ENCODE assay signal across 1 cellular context in the genomic region with DNA sequence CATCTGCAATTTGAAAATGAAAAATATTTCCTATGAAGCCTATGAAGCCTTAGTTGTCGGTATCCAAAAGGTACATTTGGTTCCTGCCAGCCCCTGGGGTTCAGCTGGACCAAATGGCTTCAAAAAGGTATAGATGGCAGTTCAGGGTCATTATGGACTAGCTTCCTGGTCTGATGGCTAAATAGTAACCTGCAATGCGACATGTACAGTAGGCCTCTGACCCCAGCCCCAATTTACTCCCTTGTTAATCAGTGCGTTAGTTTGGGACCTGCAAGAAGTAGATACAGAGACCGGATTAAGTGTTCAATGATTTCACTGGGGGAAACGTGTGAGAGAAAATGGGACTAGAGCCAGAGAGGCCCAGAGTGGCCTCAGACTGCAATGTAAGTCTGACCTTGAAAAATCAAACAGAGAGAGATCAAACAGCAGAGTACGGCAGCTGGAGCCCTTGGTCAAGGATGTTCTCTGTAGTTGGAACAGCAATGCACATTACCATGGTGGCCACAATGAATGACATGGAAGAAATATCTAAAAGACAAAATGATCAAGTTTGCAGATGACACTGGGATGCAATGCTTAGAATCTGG.
TF ChIP-seq lines count a peak whose summit lies in the region.

No MANE protein-coding gene starts in this region.

TF ChIP-seq in HepG2, 621 proteins besides CTCF, POLR2A, EP300 and RAD21 (continued from another document and continues in another):
- TF ChIP-seq, protein P1, sequence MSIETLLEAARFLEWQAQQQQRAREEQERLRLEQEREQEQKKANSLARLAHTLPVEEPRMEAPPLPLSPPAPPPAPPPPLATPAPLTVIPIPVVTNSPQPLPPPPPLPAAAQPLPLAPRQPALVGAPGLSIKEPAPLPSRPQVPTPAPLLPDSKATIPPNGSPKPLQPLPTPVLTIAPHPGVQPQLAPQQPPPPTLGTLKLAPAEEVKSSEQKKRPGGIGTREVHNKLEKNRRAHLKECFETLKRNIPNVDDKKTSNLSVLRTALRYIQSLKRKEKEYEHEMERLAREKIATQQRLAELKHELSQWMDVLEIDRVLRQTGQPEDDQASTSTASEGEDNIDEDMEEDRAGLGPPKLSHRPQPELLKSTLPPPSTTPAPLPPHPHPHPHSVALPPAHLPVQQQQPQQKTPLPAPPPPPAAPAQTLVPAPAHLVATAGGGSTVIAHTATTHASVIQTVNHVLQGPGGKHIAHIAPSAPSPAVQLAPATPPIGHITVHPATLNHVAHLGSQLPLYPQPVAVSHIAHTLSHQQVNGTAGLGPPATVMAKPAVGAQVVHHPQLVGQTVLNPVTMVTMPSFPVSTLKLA (IDR thresholded peaks at IDR 0.05) = no peak
- TF ChIP-seq, protein P2, sequence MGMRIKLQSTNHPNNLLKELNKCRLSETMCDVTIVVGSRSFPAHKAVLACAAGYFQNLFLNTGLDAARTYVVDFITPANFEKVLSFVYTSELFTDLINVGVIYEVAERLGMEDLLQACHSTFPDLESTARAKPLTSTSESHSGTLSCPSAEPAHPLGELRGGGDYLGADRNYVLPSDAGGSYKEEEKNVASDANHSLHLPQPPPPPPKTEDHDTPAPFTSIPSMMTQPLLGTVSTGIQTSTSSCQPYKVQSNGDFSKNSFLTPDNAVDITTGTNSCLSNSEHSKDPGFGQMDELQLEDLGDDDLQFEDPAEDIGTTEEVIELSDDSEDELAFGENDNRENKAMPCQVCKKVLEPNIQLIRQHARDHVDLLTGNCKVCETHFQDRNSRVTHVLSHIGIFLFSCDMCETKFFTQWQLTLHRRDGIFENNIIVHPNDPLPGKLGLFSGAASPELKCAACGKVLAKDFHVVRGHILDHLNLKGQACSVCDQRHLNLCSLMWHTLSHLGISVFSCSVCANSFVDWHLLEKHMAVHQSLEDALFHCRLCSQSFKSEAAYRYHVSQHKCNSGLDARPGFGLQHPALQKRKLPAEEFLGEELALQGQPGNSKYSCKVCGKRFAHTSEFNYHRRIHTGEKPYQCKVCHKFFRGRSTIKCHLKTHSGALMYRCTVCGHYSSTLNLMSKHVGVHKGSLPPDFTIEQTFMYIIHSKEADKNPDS (CRISPR knock-in tag; IDR thresholded peaks at IDR 0.05) = no peak
- TF ChIP-seq TP53 (CRISPR knock-in tag; conservative IDR thresholded peaks at IDR 0.05) = no peak
- TF ChIP-seq, protein P3, sequence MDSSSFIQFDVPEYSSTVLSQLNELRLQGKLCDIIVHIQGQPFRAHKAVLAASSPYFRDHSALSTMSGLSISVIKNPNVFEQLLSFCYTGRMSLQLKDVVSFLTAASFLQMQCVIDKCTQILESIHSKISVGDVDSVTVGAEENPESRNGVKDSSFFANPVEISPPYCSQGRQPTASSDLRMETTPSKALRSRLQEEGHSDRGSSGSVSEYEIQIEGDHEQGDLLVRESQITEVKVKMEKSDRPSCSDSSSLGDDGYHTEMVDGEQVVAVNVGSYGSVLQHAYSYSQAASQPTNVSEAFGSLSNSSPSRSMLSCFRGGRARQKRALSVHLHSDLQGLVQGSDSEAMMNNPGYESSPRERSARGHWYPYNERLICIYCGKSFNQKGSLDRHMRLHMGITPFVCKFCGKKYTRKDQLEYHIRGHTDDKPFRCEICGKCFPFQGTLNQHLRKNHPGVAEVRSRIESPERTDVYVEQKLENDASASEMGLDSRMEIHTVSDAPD (CRISPR knock-in tag; IDR thresholded peaks at IDR 0.05) = no peak
- no peak for TF ChIP-seq TOPORS (CRISPR knock-in tag; IDR thresholded peaks at IDR 0.05)
- TF ChIP-seq CREB1 (IDR thresholded peaks at IDR 0.05) = no peak
- TF ChIP-seq CREB1 (CRISPR knock-in tag; IDR thresholded peaks at IDR 0.05) = no peak
- TF ChIP-seq ZNF629 (CRISPR knock-in tag; conservative IDR thresholded peaks at IDR 0.05) = no peak
- no peak for TF ChIP-seq ZNF180 (CRISPR knock-in tag; IDR thresholded peaks at IDR 0.05; ENCODE audit: borderline replicate concordance, low read depth)
- no peak for TF ChIP-seq PLRG1 (conservative IDR thresholded peaks at IDR 0.05)
- TF ChIP-seq, protein P4, sequence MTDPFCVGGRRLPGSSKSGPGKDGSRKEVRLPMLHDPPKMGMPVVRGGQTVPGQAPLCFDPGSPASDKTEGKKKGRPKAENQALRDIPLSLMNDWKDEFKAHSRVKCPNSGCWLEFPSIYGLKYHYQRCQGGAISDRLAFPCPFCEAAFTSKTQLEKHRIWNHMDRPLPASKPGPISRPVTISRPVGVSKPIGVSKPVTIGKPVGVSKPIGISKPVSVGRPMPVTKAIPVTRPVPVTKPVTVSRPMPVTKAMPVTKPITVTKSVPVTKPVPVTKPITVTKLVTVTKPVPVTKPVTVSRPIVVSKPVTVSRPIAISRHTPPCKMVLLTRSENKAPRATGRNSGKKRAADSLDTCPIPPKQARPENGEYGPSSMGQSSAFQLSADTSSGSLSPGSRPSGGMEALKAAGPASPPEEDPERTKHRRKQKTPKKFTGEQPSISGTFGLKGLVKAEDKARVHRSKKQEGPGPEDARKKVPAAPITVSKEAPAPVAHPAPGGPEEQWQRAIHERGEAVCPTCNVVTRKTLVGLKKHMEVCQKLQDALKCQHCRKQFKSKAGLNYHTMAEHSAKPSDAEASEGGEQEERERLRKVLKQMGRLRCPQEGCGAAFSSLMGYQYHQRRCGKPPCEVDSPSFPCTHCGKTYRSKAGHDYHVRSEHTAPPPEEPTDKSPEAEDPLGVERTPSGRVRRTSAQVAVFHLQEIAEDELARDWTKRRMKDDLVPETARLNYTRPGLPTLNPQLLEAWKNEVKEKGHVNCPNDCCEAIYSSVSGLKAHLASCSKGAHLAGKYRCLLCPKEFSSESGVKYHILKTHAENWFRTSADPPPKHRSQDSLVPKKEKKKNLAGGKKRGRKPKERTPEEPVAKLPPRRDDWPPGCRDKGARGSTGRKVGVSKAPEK (CRISPR knock-in tag; IDR thresholded peaks at IDR 0.05; ENCODE audit: borderline replicate concordance) = no peak
- TF ChIP-seq ZNF703 (CRISPR knock-in tag; IDR thresholded peaks at IDR 0.05; ENCODE audit: borderline replicate concordance) = no peak
- TF ChIP-seq MTA1 (CRISPR knock-in tag; IDR thresholded peaks at IDR 0.05; ENCODE audit: borderline replicate concordance) = no peak
- TF ChIP-seq FOXO1 (CRISPR knock-in tag; IDR thresholded peaks at IDR 0.05) = peak; percentile 60; the same call in 1 of the 2 replicates
- TF ChIP-seq SMARCE1 (IDR thresholded peaks at IDR 0.05; ENCODE audit: borderline replicate concordance) = no peak
- no peak for TF ChIP-seq ZNF773 (CRISPR knock-in tag; IDR thresholded peaks at IDR 0.05; ENCODE audit: borderline replicate concordance)
- TF ChIP-seq, protein P5, sequence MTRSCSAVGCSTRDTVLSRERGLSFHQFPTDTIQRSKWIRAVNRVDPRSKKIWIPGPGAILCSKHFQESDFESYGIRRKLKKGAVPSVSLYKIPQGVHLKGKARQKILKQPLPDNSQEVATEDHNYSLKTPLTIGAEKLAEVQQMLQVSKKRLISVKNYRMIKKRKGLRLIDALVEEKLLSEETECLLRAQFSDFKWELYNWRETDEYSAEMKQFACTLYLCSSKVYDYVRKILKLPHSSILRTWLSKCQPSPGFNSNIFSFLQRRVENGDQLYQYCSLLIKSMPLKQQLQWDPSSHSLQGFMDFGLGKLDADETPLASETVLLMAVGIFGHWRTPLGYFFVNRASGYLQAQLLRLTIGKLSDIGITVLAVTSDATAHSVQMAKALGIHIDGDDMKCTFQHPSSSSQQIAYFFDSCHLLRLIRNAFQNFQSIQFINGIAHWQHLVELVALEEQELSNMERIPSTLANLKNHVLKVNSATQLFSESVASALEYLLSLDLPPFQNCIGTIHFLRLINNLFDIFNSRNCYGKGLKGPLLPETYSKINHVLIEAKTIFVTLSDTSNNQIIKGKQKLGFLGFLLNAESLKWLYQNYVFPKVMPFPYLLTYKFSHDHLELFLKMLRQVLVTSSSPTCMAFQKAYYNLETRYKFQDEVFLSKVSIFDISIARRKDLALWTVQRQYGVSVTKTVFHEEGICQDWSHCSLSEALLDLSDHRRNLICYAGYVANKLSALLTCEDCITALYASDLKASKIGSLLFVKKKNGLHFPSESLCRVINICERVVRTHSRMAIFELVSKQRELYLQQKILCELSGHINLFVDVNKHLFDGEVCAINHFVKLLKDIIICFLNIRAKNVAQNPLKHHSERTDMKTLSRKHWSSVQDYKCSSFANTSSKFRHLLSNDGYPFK (CRISPR knock-in tag; IDR thresholded peaks at IDR 0.05; ENCODE audit: borderline replicate concordance) = no peak
- TF ChIP-seq WIZ (CRISPR knock-in tag; IDR thresholded peaks at IDR 0.05) = no peak
- TF ChIP-seq ZNF616 (CRISPR knock-in tag; IDR thresholded peaks at IDR 0.05; ENCODE audit: low read depth) = no peak
- no peak for TF ChIP-seq IRX3 (CRISPR knock-in tag; IDR thresholded peaks at IDR 0.05; ENCODE audit: borderline replicate concordance, low read depth)
- TF ChIP-seq, protein P6, sequence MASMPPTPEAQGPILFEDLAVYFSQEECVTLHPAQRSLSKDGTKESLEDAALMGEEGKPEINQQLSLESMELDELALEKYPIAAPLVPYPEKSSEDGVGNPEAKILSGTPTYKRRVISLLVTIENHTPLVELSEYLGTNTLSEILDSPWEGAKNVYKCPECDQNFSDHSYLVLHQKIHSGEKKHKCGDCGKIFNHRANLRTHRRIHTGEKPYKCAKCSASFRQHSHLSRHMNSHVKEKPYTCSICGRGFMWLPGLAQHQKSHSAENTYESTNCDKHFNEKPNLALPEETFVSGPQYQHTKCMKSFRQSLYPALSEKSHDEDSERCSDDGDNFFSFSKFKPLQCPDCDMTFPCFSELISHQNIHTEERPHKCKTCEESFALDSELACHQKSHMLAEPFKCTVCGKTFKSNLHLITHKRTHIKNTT (CRISPR knock-in tag; IDR thresholded peaks at IDR 0.05) = no peak
- TF ChIP-seq ZFP90 (CRISPR knock-in tag; IDR thresholded peaks at IDR 0.05; ENCODE audit: borderline replicate concordance) = no peak
- no peak for TF ChIP-seq REPIN1 (CRISPR knock-in tag; IDR thresholded peaks at IDR 0.05; ENCODE audit: borderline replicate concordance, low read depth)
- peak; percentile 92 for TF ChIP-seq ZNF644 (CRISPR knock-in tag; IDR thresholded peaks at IDR 0.05; ENCODE audit: low read depth)
- TF ChIP-seq ZNF614 (CRISPR knock-in tag; IDR thresholded peaks at IDR 0.05; ENCODE audit: borderline replicate concordance) = no peak
- no peak for TF ChIP-seq ZBTB7A (CRISPR knock-in tag; IDR thresholded peaks at IDR 0.05)
- TF ChIP-seq EZH2 (conservative IDR thresholded peaks at IDR 0.05; ENCODE audit: low read depth, low read length) = no peak
- no peak for TF ChIP-seq ZNF33A (CRISPR knock-in tag; IDR thresholded peaks at IDR 0.05; ENCODE audit: borderline replicate concordance)
- TF ChIP-seq, protein P7, sequence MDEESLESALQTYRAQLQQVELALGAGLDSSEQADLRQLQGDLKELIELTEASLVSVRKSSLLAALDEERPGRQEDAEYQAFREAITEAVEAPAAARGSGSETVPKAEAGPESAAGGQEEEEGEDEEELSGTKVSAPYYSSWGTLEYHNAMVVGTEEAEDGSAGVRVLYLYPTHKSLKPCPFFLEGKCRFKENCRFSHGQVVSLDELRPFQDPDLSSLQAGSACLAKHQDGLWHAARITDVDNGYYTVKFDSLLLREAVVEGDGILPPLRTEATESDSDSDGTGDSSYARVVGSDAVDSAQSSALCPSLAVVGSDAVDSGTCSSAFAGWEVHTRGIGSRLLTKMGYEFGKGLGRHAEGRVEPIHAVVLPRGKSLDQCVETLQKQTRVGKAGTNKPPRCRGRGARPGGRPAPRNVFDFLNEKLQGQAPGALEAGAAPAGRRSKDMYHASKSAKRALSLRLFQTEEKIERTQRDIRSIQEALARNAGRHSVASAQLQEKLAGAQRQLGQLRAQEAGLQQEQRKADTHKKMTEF (CRISPR knock-in tag; IDR thresholded peaks at IDR 0.05) = peak; percentile 37; the same call in 1 of the 2 replicates
- no peak for TF ChIP-seq THAP11 (CRISPR knock-in tag; IDR thresholded peaks at IDR 0.05)
- TF ChIP-seq, protein P8, sequence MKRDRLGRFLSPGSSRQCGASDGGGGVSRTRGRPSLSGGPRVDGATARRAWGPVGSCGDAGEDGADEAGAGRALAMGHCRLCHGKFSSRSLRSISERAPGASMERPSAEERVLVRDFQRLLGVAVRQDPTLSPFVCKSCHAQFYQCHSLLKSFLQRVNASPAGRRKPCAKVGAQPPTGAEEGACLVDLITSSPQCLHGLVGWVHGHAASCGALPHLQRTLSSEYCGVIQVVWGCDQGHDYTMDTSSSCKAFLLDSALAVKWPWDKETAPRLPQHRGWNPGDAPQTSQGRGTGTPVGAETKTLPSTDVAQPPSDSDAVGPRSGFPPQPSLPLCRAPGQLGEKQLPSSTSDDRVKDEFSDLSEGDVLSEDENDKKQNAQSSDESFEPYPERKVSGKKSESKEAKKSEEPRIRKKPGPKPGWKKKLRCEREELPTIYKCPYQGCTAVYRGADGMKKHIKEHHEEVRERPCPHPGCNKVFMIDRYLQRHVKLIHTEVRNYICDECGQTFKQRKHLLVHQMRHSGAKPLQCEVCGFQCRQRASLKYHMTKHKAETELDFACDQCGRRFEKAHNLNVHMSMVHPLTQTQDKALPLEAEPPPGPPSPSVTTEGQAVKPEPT (CRISPR knock-in tag; IDR thresholded peaks at IDR 0.05; ENCODE audit: low read depth) = no peak
- TF ChIP-seq SP4 (CRISPR knock-in tag; IDR thresholded peaks at IDR 0.05) = no peak
- no peak for TF ChIP-seq FOSL1 (CRISPR knock-in tag; IDR thresholded peaks at IDR 0.05; ENCODE audit: borderline replicate concordance)
- TF ChIP-seq ZNF709 (CRISPR knock-in tag; IDR thresholded peaks at IDR 0.05) = no peak
- TF ChIP-seq, protein P9, sequence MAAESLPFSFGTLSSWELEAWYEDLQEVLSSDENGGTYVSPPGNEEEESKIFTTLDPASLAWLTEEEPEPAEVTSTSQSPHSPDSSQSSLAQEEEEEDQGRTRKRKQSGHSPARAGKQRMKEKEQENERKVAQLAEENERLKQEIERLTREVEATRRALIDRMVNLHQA (CRISPR knock-in tag; IDR thresholded peaks at IDR 0.05) = no peak
- TF ChIP-seq RXRB (CRISPR knock-in tag; IDR thresholded peaks at IDR 0.05; ENCODE audit: borderline replicate concordance) = peak; percentile 73
- TF ChIP-seq ZBTB1 (CRISPR knock-in tag; IDR thresholded peaks at IDR 0.05; ENCODE audit: borderline replicate concordance) = no peak
- 0 out of 4 replicates have a peak, but pooled peaks of 1 of the 2 experiments have one; percentile 26 for TF ChIP-seq NR2F1 (CRISPR knock-in tag; IDR thresholded peaks at IDR 0.05)
- no peak for TF ChIP-seq ZNF816 (CRISPR knock-in tag; IDR thresholded peaks at IDR 0.05; ENCODE audit: borderline replicate concordance)
- TF ChIP-seq, protein P10, sequence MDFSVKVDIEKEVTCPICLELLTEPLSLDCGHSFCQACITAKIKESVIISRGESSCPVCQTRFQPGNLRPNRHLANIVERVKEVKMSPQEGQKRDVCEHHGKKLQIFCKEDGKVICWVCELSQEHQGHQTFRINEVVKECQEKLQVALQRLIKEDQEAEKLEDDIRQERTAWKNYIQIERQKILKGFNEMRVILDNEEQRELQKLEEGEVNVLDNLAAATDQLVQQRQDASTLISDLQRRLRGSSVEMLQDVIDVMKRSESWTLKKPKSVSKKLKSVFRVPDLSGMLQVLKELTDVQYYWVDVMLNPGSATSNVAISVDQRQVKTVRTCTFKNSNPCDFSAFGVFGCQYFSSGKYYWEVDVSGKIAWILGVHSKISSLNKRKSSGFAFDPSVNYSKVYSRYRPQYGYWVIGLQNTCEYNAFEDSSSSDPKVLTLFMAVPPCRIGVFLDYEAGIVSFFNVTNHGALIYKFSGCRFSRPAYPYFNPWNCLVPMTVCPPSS (IDR thresholded peaks at IDR 0.05) = no peak
- TF ChIP-seq SATB2 (CRISPR knock-in tag; IDR thresholded peaks at IDR 0.05) = no peak
- TF ChIP-seq HMG20A (CRISPR knock-in tag; IDR thresholded peaks at IDR 0.05; ENCODE audit: borderline replicate concordance) = peak; percentile 81; the same call in 1 of the 2 replicates
- no peak for TF ChIP-seq ETV6 (CRISPR knock-in tag; conservative IDR thresholded peaks at IDR 0.05)
